Comparison of ENCODE assay signal across 15 cellular contexts in genomic region chr17:72984145-72984924, GRCh38.
DNase-seq lines count a peak whose midpoint lies in the region; FAIRE-seq and TF ChIP-seq lines count a peak whose summit lies in the region.
"Had no signal": no experiment of that assay in that cellular context is flagged by ENCODE, and none has a peak within 500 bp of the region (broad histone marks: within the 10 kb centered on the region; RNA-seq: fewer than 3 reads in every experiment).

No MANE protein-coding gene starts in this region.

- H3K9me3 ChIP-seq in BLaER1 treated with 17β-estradiol and CSF1 and Interleukin-3, amounts not matched to agents 10 nM and 100 nM (replicated peaks in 1 of 11) = peaks cover 0 to 10% (median 6%) of the 10 kb centered on the region in 11 experiments; a peak in 13 of 22 replicates
- no peaks in the 10 kb centered on the region for H3K9me3 ChIP-seq in SJCRH30 (replicated peaks)

- DNase-seq in LHCN-M2 (ENCODE audit: low read depth) = peak; percentile 53
- DNase-seq in bronchial epithelial cell (ENCODE audit: low read depth) = peak; percentile 82
- peak; percentile 31 for DNase-seq in myocyte (ENCODE audit: low read depth)
- no peak for DNase-seq in NCI-H1436 (lab: John Stamatoyannopoulos, UW)
- DNase-seq in foreskin melanocyte = no peak
- no peak for DNase-seq in SJCRH30
- no peak for DNase-seq in DMS153 (lab: John Stamatoyannopoulos, UW)
- DNase-seq: activated CD4-positive, alpha-beta T cell treated with anti-CD3 and anti-CD28 coated beads, Interleukin-2, amount 10 ng/mL, durations not matched to agents 7 days and 5 days; CD8-positive, alpha-beta memory T cell; cerebellar nuclear complex; left cardiac atrium; stimulated activated CD8-positive, alpha-beta memory T cell treated with anti-CD3 and anti-CD28 coated beads, Interleukin-4, amount 100 ng/mL, for 48 hours had no signal

- peaks cover 10 to 49% (median 25%) of the 10 kb centered on the region in 10 experiments; a peak in 18 of 20 replicates for H3K4me1 ChIP-seq in BLaER1 treated with 17β-estradiol and CSF1 and Interleukin-3, amounts not matched to agents 10 nM and 100 nM
- no peaks in the 10 kb centered on the region for H3K4me1 ChIP-seq in SJCRH30

- no peak overlapping the region for H3K4me3 ChIP-seq in BLaER1 treated with 17β-estradiol and CSF1 and Interleukin-3, amounts not matched to agents 10 nM and 100 nM
- H3K4me3 ChIP-seq in bronchial epithelial cell (ENCODE audit: low read depth, low read length) = no peak overlapping the region
- H3K4me3 ChIP-seq in SJCRH30 = no peak overlapping the region
- H3K4me3 ChIP-seq: GM23338 had no signal

- FAIRE-seq in bronchial epithelial cell (lab: Jason Lieb, UNC) = no peak

- H3K9ac ChIP-seq in BLaER1 treated with 17β-estradiol and CSF1 and Interleukin-3, amounts not matched to agents 10 nM and 100 nM = no peak overlapping the region
- H3K9ac ChIP-seq: KMS-11 had no signal

- peaks cover 0 to 7% (median 0%) of the 10 kb centered on the region in 11 experiments; a peak in 4 of 22 replicates for H3K36me3 ChIP-seq in BLaER1 treated with 17β-estradiol and CSF1 and Interleukin-3, amounts not matched to agents 10 nM and 100 nM
- H3K36me3 ChIP-seq in bronchial epithelial cell (ENCODE audit: control insufficient read depth, insufficient read depth, low read length) = no peaks in the 10 kb centered on the region
- no peaks in the 10 kb centered on the region for H3K36me3 ChIP-seq in SJCRH30

- no peaks in the 10 kb centered on the region; a peak in 1 of 22 replicates for H4K20me1 ChIP-seq in BLaER1 treated with 17β-estradiol and CSF1 and Interleukin-3, amounts not matched to agents 10 nM and 100 nM

- H3K27me3 ChIP-seq in BLaER1 treated with 17β-estradiol and CSF1 and Interleukin-3, amounts not matched to agents 10 nM and 100 nM = no peaks in the 10 kb centered on the region
- no peaks in the 10 kb centered on the region for H3K27me3 ChIP-seq in bronchial epithelial cell (ENCODE audit: control insufficient read depth, insufficient read depth, low read length)
- H3K27me3 ChIP-seq in SJCRH30 = no peaks in the 10 kb centered on the region

- peak overlapping the region in 9 of 11 experiments; percentile 4 to 64 (median 60); a peak in 17 of 22 replicates for H3K4me2 ChIP-seq in BLaER1 treated with 17β-estradiol and CSF1 and Interleukin-3, amounts not matched to agents 10 nM and 100 nM
- H3K4me2 ChIP-seq: GM23338, KMS-11 had no signal

- H3K27ac ChIP-seq in BLaER1 treated with 17β-estradiol and CSF1 and Interleukin-3, amounts not matched to agents 10 nM and 100 nM = peak overlapping the region in 4 of 11 experiments; percentile 10 to 46 (median 34); a peak in 6 of 22 replicates
- no peak overlapping the region for H3K27ac ChIP-seq in SJCRH30
- H3K27ac ChIP-seq: KMS-11 had no signal

- no peak for TF ChIP-seq CTCF in bronchial epithelial cell (IDR thresholded peaks at IDR 0.05; ENCODE audit: insufficient read depth, low read length, severe bottlenecking)

Comparison
In these comparisons a context has a peak if more than half of its experiments do, and no peak if none do; other contexts are left out.
1. DNase-seq: peak in LHCN-M2 (single experiment), bronchial epithelial cell (single experiment) and myocyte (single experiment); none in NCI-H1436 (single experiment), foreskin melanocyte (single experiment), SJCRH30 (0 of 2) and DMS153 (single experiment).